Comparison of ENCODE assay signal across 32 cellular contexts in the genomic region with DNA sequence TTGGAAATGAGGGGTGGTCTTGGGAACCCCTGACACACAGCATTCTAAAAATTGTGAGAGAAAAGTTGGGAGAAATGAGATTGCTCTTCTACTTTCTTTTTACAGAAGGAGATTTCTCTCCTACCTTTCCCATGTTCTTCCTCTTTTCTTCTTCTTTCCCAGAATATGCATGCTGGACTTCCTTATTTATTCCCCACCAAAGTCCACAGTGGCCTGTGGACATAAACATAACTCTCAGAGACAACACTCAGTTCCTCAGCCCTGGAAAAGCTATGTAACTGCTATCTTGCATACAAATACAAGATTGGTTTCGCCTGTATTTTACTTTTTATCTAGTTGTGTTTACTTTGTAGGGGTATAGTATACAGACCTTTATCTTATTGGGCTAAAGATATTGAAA.
"Had no signal": no experiment of that assay in that cellular context is flagged by ENCODE, and none has a peak within 500 bp of the region (broad histone marks: within the 10 kb centered on the region; RNA-seq: fewer than 3 reads in every experiment).

No MANE protein-coding gene starts in this region.

- H3K79me2 ChIP-seq: parathyroid adenoma had no signal

- H3K4me1 Mint-ChIP-seq: nephron progenitor cell; stimulated activated naive CD8-positive, alpha-beta T cell treated with anti-CD3 and anti-CD28 coated beads, Interleukin-15, amount 100 ng/mL, for 72 hours had no signal

- ATAC-seq: naive thymus-derived CD8-positive, alpha-beta T cell; natural killer cell treated with Interleukin-12 subunit alpha and Interleukin-12 subunit beta and Interleukin-15 and Interleukin-18, amount 100 ng/mL, for 72 hours; psoas muscle; right cardiac atrium; right lobe of liver; stimulated activated memory B cell treated with anti-CD40 and anti-IgM and Interleukin-4, amounts not matched to agents 10 μg/mL and 1 μg/mL and 100 μg/mL, for 72 hours; stimulated activated naive CD8-positive, alpha-beta T cell treated with anti-CD3 and anti-CD28 coated beads, Interleukin-15, amount 100 ng/mL, for 72 hours; stimulated activated naive CD8-positive, alpha-beta T cell treated with anti-CD3 and anti-CD28 coated beads, Interleukin-15, Interleukin-2, amounts not matched to agents 100 U/mL and 50 U/mL, for 24 hours had no signal

- H3K27ac ChIP-seq: neutrophil, ovary, parathyroid adenoma, psoas muscle, right lobe of liver, sigmoid colon, spleen, testis, tibial nerve, upper lobe of left lung, vagina had no signal

- H3K27me3 Mint-ChIP-seq: naive B cell; naive thymus-derived CD8-positive, alpha-beta T cell; stimulated activated memory B cell treated with anti-CD40 and anti-IgM and Interleukin-4, amounts not matched to agents 10 μg/mL and 1 μg/mL and 100 μg/mL, for 72 hours; stimulated activated naive CD8-positive, alpha-beta T cell treated with anti-CD3 and anti-CD28 coated beads, Interleukin-15, amount 100 ng/mL, for 72 hours had no signal

- H3K4me1 ChIP-seq: psoas muscle, right lobe of liver, sigmoid colon, testis, vagina had no signal

- H3K9me3 Mint-ChIP-seq: naive thymus-derived CD8-positive, alpha-beta T cell; natural killer cell treated with Interleukin-12 subunit alpha and Interleukin-12 subunit beta and Interleukin-15 and Interleukin-18, amount 100 ng/mL, for 72 hours; nephron progenitor cell; stimulated activated memory B cell treated with anti-CD40 and anti-IgM and Interleukin-4, amounts not matched to agents 10 μg/mL and 1 μg/mL and 100 μg/mL, for 72 hours; stimulated activated naive CD8-positive, alpha-beta T cell treated with anti-CD3 and anti-CD28 coated beads, Interleukin-15, amount 100 ng/mL, for 72 hours had no signal

- H3K27me3 ChIP-seq: neutrophil, ovary, right lobe of liver, sigmoid colon, spleen, suprapubic skin, testis, tibial nerve, upper lobe of left lung, vagina had no signal

- DNase-seq: naive B cell; naive thymus-derived CD8-positive, alpha-beta T cell; nephron progenitor cell; nucleus accumbens; ovary; posterior cingulate gyrus; psoas muscle; right cardiac atrium; right lobe of liver; sigmoid colon; small intestine; spleen; stimulated activated CD4-positive, alpha-beta T cell treated with anti-CD3 and anti-CD28 coated beads, Interleukin-12 subunit alpha, Interleukin-12 subunit beta, amount 100 ng/mL, for 4 hours; stimulated activated CD4-positive, alpha-beta T cell treated with anti-CD3 and anti-CD28 coated beads, Interleukin-1b, Interleukin-23, amount 100 ng/mL, for 48 hours; stimulated activated CD4-positive, alpha-beta T cell treated with anti-CD3 and anti-CD28 coated beads, Interleukin-4, amount 100 ng/mL, for 1 hour; stimulated activated CD4-positive, alpha-beta T cell treated with anti-CD3 and anti-CD28 coated beads, Interleukin-4, amount 100 ng/mL, for 4 hours; stimulated activated CD8-positive, alpha-beta memory T cell treated with anti-CD3 and anti-CD28 coated beads, Interleukin-4, amount 100 ng/mL, for 48 hours; stimulated activated naive CD4-positive, alpha-beta T cell; stimulated activated naive CD8-positive, alpha-beta T cell treated with anti-CD3 and anti-CD28 coated beads, Interleukin-15, amount 100 ng/mL, for 72 hours; stimulated activated naive CD8-positive, alpha-beta T cell treated with anti-CD3 and anti-CD28 coated beads, Interleukin-15, Interleukin-2, amounts not matched to agents 100 U/mL and 50 U/mL, for 24 hours; substantia nigra; testis; upper lobe of left lung had no signal

- H3K4me3 Mint-ChIP-seq: naive B cell; naive thymus-derived CD8-positive, alpha-beta T cell; natural killer cell treated with Interleukin-12 subunit alpha and Interleukin-12 subunit beta and Interleukin-15 and Interleukin-18, amount 100 ng/mL, for 72 hours; nephron progenitor cell; neural crest cell; stimulated activated memory B cell treated with anti-CD40 and anti-IgM and Interleukin-4, amounts not matched to agents 10 μg/mL and 1 μg/mL and 100 μg/mL, for 72 hours; stimulated activated naive CD8-positive, alpha-beta T cell treated with anti-CD3 and anti-CD28 coated beads, Interleukin-15, amount 100 ng/mL, for 72 hours had no signal

- H3K27ac Mint-ChIP-seq: naive thymus-derived CD8-positive, alpha-beta T cell; natural killer cell treated with Interleukin-12 subunit alpha and Interleukin-12 subunit beta and Interleukin-15 and Interleukin-18, amount 100 ng/mL, for 72 hours; nephron progenitor cell; progenitor cell of endocrine pancreas; stimulated activated memory B cell treated with anti-CD40 and anti-IgM and Interleukin-4, amounts not matched to agents 10 μg/mL and 1 μg/mL and 100 μg/mL, for 72 hours; stimulated activated naive CD8-positive, alpha-beta T cell treated with anti-CD3 and anti-CD28 coated beads, Interleukin-15, amount 100 ng/mL, for 72 hours had no signal

- H3K4me3 ChIP-seq: ovary, psoas muscle, right lobe of liver, sigmoid colon, spleen, suprapubic skin, testis, tibial nerve, upper lobe of left lung, vagina had no signal

- H3K9me3 ChIP-seq: neutrophil, ovary, psoas muscle, right lobe of liver, sigmoid colon, spleen, suprapubic skin, testis, tibial nerve, upper lobe of left lung, vagina had no signal

- H3K36me3 ChIP-seq: neutrophil, ovary, right lobe of liver, sigmoid colon, spleen, suprapubic skin, tibial nerve, upper lobe of left lung, vagina had no signal

- H2AFZ ChIP-seq: parathyroid adenoma had no signal

- H3K36me3 Mint-ChIP-seq: naive B cell; naive thymus-derived CD8-positive, alpha-beta T cell; natural killer cell treated with Interleukin-12 subunit alpha and Interleukin-12 subunit beta and Interleukin-15 and Interleukin-18, amount 100 ng/mL, for 72 hours; stimulated activated memory B cell treated with anti-CD40 and anti-IgM and Interleukin-4, amounts not matched to agents 10 μg/mL and 1 μg/mL and 100 μg/mL, for 72 hours had no signal

- H3K9ac ChIP-seq: parathyroid adenoma had no signal
